In genomic region chr1:11650331-11650991, GRCh38 we compare ENCODE assay signal across 8 cellular contexts. TPM values are rescaled to one million over a fixed set of nuclear protein-coding genes. Genes with fewer than 3 reads are reported as not detected.
DNase-seq lines count a peak whose midpoint lies in the region; ATAC-seq and TF ChIP-seq lines count a peak whose summit lies in the region.

No MANE protein-coding gene starts in this region.

- H3K27ac Mint-ChIP-seq in nephron progenitor cell: no peak overlapping the region

- H3K27ac ChIP-seq in OCI-LY7 (ENCODE audit: low read depth, low read length, poor library complexity, severe bottlenecking): no peak overlapping the region

- POLR2A ChIA-PET in AG04449 (lab: Yijun Ruan, JAX) (interaction anchor here (0.6 kb wide), 1 partner anchor 258 kb away, joined by 3 read pairs; no protein-coding TSS in a partner anchor), OCI-LY7 (lab: Charles Lee) (interaction anchor here (0.6 kb wide), 2 partner anchors 43 to 75 kb away, joined by 3 read pairs; no protein-coding TSS in a partner anchor)

- BruUV-seq in OCI-LY7 (replicated peaks; lab: Mats Ljungman, UMichigan): no TSS peak

- no peaks in the 10 kb centered on the region for H3K36me3 ChIP-seq in OCI-LY7 (ENCODE audit: insufficient read depth, low read length)

- peak overlapping the region; percentile 78 for H3K4me3 Mint-ChIP-seq in activated T-cell treated with anti-CD3 and anti-CD28 coated beads, Interleukin-2, amount 50 U/mL, for 4 hours
- H3K4me3 Mint-ChIP-seq in nephron progenitor cell: peak overlapping the region; percentile 70

- H3K9me3 Mint-ChIP-seq in activated T-cell treated with anti-CD3 and anti-CD28 coated beads, Interleukin-2, amount 50 U/mL, for 4 hours: no peaks in the 10 kb centered on the region
- no peaks in the 10 kb centered on the region for H3K9me3 Mint-ChIP-seq in nephron progenitor cell

- DNase-seq in AG04449 (ENCODE audit: low read depth, low spot score) (no peak), OCI-LY7 (ENCODE audit: low spot score) (peak; percentile 79), fibroblast of mammary gland (ENCODE audit: low read depth) (peak; percentile 45), nephron progenitor cell (peak; percentile 84)
- peak; percentile 64 for DNase-seq in activated T-cell treated with anti-CD3 and anti-CD28 coated beads, Interleukin-2, amount 50 U/mL, for 4 hours
- DNase-seq in stimulated activated naive CD8-positive, alpha-beta T cell treated with anti-CD3 and anti-CD28 coated beads, Interleukin-15, Interleukin-2, amounts not matched to agents 100 U/mL and 50 U/mL, for 24 hours: peak; percentile 89

- H3K27me3 Mint-ChIP-seq in activated T-cell treated with anti-CD3 and anti-CD28 coated beads, Interleukin-2, amount 50 U/mL, for 4 hours (ENCODE audit: low read depth): no peaks in the 10 kb centered on the region
- H3K27me3 Mint-ChIP-seq in nephron progenitor cell (ENCODE audit: low read depth, poor library complexity): peaks cover 82% of the 10 kb centered on the region

- peak overlapping the region; percentile 12 for H3K4me3 ChIP-seq in AG04449 (ENCODE audit: low read depth, low read length)
- peak overlapping the region; percentile 33 for H3K4me3 ChIP-seq in OCI-LY7 (ENCODE audit: low read depth, low read length, poor library complexity, severe bottlenecking)
- H3K4me3 ChIP-seq in fibroblast of mammary gland (ENCODE audit: control insufficient read depth, low read depth, low read length): no peak overlapping the region

- peak overlapping the region; percentile 66 for H2AFZ ChIP-seq in OCI-LY7 (ENCODE audit: low read length)

- ATAC-seq in GM21717 (IDR thresholded peaks at IDR 0.05; ENCODE audit: unreplicated experiment): peak; percentile 36
- peak; percentile 67 to 69 for ATAC-seq in activated T-cell treated with anti-CD3 and anti-CD28 coated beads, Interleukin-2, amount 50 U/mL, for 4 hours
- peak; percentile 75 for ATAC-seq in stimulated activated naive CD8-positive, alpha-beta T cell treated with anti-CD3 and anti-CD28 coated beads, Interleukin-15, Interleukin-2, amounts not matched to agents 100 U/mL and 50 U/mL, for 24 hours
- no peak for ATAC-seq in HG03460 (IDR thresholded peaks at IDR 0.05; ENCODE audit: unreplicated experiment)

- peaks cover 23% of the 10 kb centered on the region for H3K4me1 Mint-ChIP-seq in activated T-cell treated with anti-CD3 and anti-CD28 coated beads, Interleukin-2, amount 50 U/mL, for 4 hours (ENCODE audit: low read depth)
- peaks cover 23% of the 10 kb centered on the region for H3K4me1 Mint-ChIP-seq in nephron progenitor cell

- no peaks in the 10 kb centered on the region for H3K9me3 ChIP-seq in OCI-LY7 (ENCODE audit: low read length)

- peaks cover 24% of the 10 kb centered on the region for H3K4me1 ChIP-seq in OCI-LY7 (ENCODE audit: insufficient read depth, low read length, poor library complexity, severe bottlenecking)

- no peaks in the 10 kb centered on the region for H3K9me2 ChIP-seq in OCI-LY7 (ENCODE audit: insufficient read depth, low read length)

- peak; percentile 76 for TF ChIP-seq CTCF in AG04449 (IDR thresholded peaks at IDR 0.05; ENCODE audit: insufficient read depth, low read length, missing control alignments)
- peak; percentile 78 for TF ChIP-seq CTCF in OCI-LY7 (conservative IDR thresholded peaks at IDR 0.05; ENCODE audit: low read length)
- TF ChIP-seq CTCF in fibroblast of mammary gland (conservative IDR thresholded peaks at IDR 0.05; ENCODE audit: control insufficient read depth, insufficient read depth, low read depth, low read length): peak; percentile 33
- TF ChIP-seq CTCF in nephron progenitor cell (IDR thresholded peaks at IDR 0.05): peak; percentile 63

- no peaks in the 10 kb centered on the region for H4K20me1 ChIP-seq in OCI-LY7 (ENCODE audit: insufficient read depth, low read length)

- no peaks in the 10 kb centered on the region for H3K36me3 Mint-ChIP-seq in activated T-cell treated with anti-CD3 and anti-CD28 coated beads, Interleukin-2, amount 50 U/mL, for 4 hours (ENCODE audit: insufficient read depth)
- H3K36me3 Mint-ChIP-seq in nephron progenitor cell (ENCODE audit: low read depth): no peaks in the 10 kb centered on the region

- no peaks in the 10 kb centered on the region for H3K79me2 ChIP-seq in OCI-LY7 (ENCODE audit: insufficient read depth, low read depth, low read length)

- CTCF ChIA-PET in AG04449 (lab: Yijun Ruan, JAX): interaction anchor here (0.6 to 22.2 kb wide), 20 partner anchors 9 to 614 kb away, joined by 3 to 456 read pairs (median 6); partner anchors contain the start of genes AGTRAP and FBXO6
- CTCF ChIA-PET in OCI-LY7 (lab: Charles Lee; ENCODE audit: unreplicated experiment): interaction anchor here (0.6 to 0.8 kb wide), 2 partner anchors 242 to 413 kb away, joined by 3 read pairs; no protein-coding TSS in a partner anchor

- intact Hi-C loops in OCI-LY7 (cut with micrococcal nuclease; ENCODE audit: unreplicated experiment): loop anchor here (1.0 to 10.0 kb wide), 3 partner anchors 69 to 314 kb away; no protein-coding TSS in a partner anchor

- peak overlapping the region; percentile 51 for H3K4me2 ChIP-seq in OCI-LY7 (ENCODE audit: low read length)

RNA-seq across cellular contexts. Expression of gene FBXO2, which starts 3.8 kb away (rescaled TPM):
- 1.8 and 2.7 TPM in 2 replicates for total RNA-seq in OCI-LY7 (2014; rRNA removed; shearing (Covaris generic))
- 6.0 and 6.1 TPM in 2 replicates for total RNA-seq in OCI-LY7 (2022)
- 1 to 10 TPM in 2 of 3 donors, under 1 TPM in 1; 0.81 to 1.8 (median 1.7) TPM for total RNA-seq in activated T-cell treated with anti-CD3 and anti-CD28 coated beads, Interleukin-2, amount 50 U/mL, for 4 hours

RNA-seq across cellular contexts. Expression of gene FBXO44, which starts 4.2 kb away (rescaled TPM):
- 11.4 and 16.2 TPM in 2 replicates for total RNA-seq in OCI-LY7 (2014; rRNA removed; shearing (Covaris generic))
- total RNA-seq in OCI-LY7 (2022): 16.4 and 20.8 TPM in 2 replicates
- 10 to 100 TPM; 12.6 to 13.6 (median 13.2) TPM for total RNA-seq in activated T-cell treated with anti-CD3 and anti-CD28 coated beads, Interleukin-2, amount 50 U/mL, for 4 hours

RNA-seq across cellular contexts. Expression of gene FBXO6, which starts 13.5 kb away (rescaled TPM):
- total RNA-seq in OCI-LY7 (2014; rRNA removed; shearing (Covaris generic)): 0.38 and 0.57 TPM in 2 replicates
- total RNA-seq in OCI-LY7 (2022): 1.4 and 1.7 TPM in 2 replicates
- total RNA-seq in activated T-cell treated with anti-CD3 and anti-CD28 coated beads, Interleukin-2, amount 50 U/mL, for 4 hours: 10 to 100 TPM; 12.8 to 21.1 (median 19.1) TPM

RNA-seq across cellular contexts. Expression of gene MAD2L2, which starts 30.5 kb away (rescaled TPM):
- 121 and 144 TPM in 2 replicates for total RNA-seq in OCI-LY7 (2014; rRNA removed; shearing (Covaris generic))
- total RNA-seq in OCI-LY7 (2022): 89.7 and 97.8 TPM in 2 replicates
- total RNA-seq in activated T-cell treated with anti-CD3 and anti-CD28 coated beads, Interleukin-2, amount 50 U/mL, for 4 hours: 10 to 100 TPM; 60.7 to 67.1 (median 63.0) TPM

RNA-seq across cellular contexts. Expression of gene DRAXIN, which starts 41.0 kb away (rescaled TPM):
- total RNA-seq in OCI-LY7 (2014; rRNA removed; shearing (Covaris generic)): 0.05 and 0.19 TPM in 2 replicates
- total RNA-seq in OCI-LY7 (2022): 0.11 and 0.15 TPM in 2 replicates
- total RNA-seq in activated T-cell treated with anti-CD3 and anti-CD28 coated beads, Interleukin-2, amount 50 U/mL, for 4 hours: under 1 TPM; 0.03 to 0.08 (median 0.05) TPM

Comparison
In these comparisons a context has a peak if more than half of its experiments do, and no peak if none do; other contexts are left out.
1. RNA of gene FBXO6, which starts 13.5 kb away (total RNA-seq): 12.8 to 21.1 TPM in activated T-cell treated with anti-CD3 and anti-CD28 coated beads, Interleukin-2, amount 50 U/mL, for 4 hours; 0.38 to 1.7 TPM in OCI-LY7; every median in the first group is over 4 times any median in the second.
2. Peak in every context shown above with its lines, with median percentiles within 50 percentile points of each other: CTCF ChIP-seq.